In the genomic region with DNA sequence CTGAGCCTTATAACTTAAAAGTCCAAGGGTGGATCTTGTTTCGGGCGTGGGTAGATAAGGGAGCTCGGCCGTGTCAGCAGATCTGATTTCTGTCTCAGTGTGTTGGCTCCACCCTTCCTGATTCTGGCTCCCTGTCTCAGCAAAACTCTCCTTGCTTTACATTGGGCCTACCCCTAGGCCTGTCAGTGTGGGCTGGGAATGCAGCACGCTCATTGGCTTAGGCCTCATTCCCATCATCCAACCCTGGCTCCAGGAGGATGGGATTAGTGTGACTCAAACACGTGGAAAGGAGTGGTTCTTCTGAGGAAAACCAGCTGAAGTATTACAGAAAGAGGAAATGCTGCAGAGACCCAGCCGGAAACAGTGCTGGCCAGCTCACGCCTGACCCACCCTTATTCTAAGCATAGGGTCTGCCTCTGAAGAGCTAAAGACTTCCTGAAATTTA, we compare ENCODE assay signal across 8 cellular contexts. TPM values are rescaled to one million over a fixed set of nuclear protein-coding genes. Genes with fewer than 3 reads are reported as not detected.
DNase-seq lines count a peak whose midpoint lies in the region; ATAC-seq, FAIRE-seq and TF ChIP-seq lines count a peak whose summit lies in the region.

No MANE protein-coding gene starts in this region.

- H3K27me3 ChIP-seq in H9 (ENCODE audit: insufficient read depth, low read length) (no peaks in the 10 kb centered on the region), K562 (ENCODE audit: control insufficient read depth in 2 of 2, insufficient read depth in 2 of 2, low read length in 2 of 2) (no peaks in the 10 kb centered on the region), smooth muscle cell (ENCODE audit: low read depth) (no peaks in the 10 kb centered on the region)

- peaks cover 5 to 11% of the 10 kb centered on the region in 2 experiments; a peak in 3 of 4 replicates for H3K4me1 Mint-ChIP-seq in H9

- H3K27me3 Mint-ChIP-seq in H9 (ENCODE audit: low read depth): no peaks in the 10 kb centered on the region

- no peak overlapping the region for H2AK5ac ChIP-seq in H9 (ENCODE audit: insufficient read length, low read length)

- H3K4me2 ChIP-seq in H9 (ENCODE audit: insufficient read depth, insufficient read length, low read length) (no peak overlapping the region), K562 (ENCODE audit: insufficient read depth, low read length) (0 out of 2 replicates have a peak overlapping the region, but pooled peaks have one; percentile 2), smooth muscle cell (peak overlapping the region; percentile 68)

- H3K9me1 ChIP-seq in K562 (ENCODE audit: control insufficient read depth, insufficient read depth, low read length): no peaks in the 10 kb centered on the region

- peak overlapping the region in 1 of 3 experiments; percentile 50; a peak in 1 of 7 replicates for H3K27ac Mint-ChIP-seq in H9

- TF ChIP-seq POLR2A in GM12891 (IDR thresholded peaks at IDR 0.05; ENCODE audit: low read depth, low read length) (no peak), K562 (conservative IDR thresholded peaks at IDR 0.05) (no peak)

- no peaks in the 10 kb centered on the region for H3K79me1 ChIP-seq in H9 (ENCODE audit: insufficient read depth, low read depth, low read length, poor library complexity, severe bottlenecking)

- no peak overlapping the region for H4K5ac ChIP-seq in H9 (ENCODE audit: insufficient read length, low read depth, low read length)

- no peaks in the 10 kb centered on the region for H3K36me3 ChIP-seq in K562 (ENCODE audit: control insufficient read depth, insufficient read depth, low read length)
- no peaks in the 10 kb centered on the region for H3K36me3 ChIP-seq in smooth muscle cell (ENCODE audit: low read depth)

- no peak for TF ChIP-seq CTCF in H9 (conservative IDR thresholded peaks at IDR 0.05)
- no peak for TF ChIP-seq CTCF in K562 (IDR thresholded peaks at IDR 0.05 in 2 of 3, conservative IDR thresholded peaks at IDR 0.05 in 1 of 3; ENCODE audit: insufficient read depth in 2 of 3, low read depth in 1 of 3, low read length in 3 of 3)
- no peak for TF ChIP-seq CTCF in smooth muscle cell (IDR thresholded peaks at IDR 0.05; ENCODE audit: borderline replicate concordance, insufficient read depth, poor library complexity, severe bottlenecking)

- H3K4me1 ChIP-seq in H9 (ENCODE audit: insufficient read depth, low read length): no peaks in the 10 kb centered on the region
- no peaks in the 10 kb centered on the region; a peak in 2 of 5 replicates for H3K4me1 ChIP-seq in K562 (replicated peaks in 1 of 2; ENCODE audit: control insufficient read depth in 2 of 2, insufficient read depth in 2 of 2, low read length in 2 of 2)
- H3K4me1 ChIP-seq in smooth muscle cell (ENCODE audit: low read depth): peaks cover 4% of the 10 kb centered on the region

- POLR2A ChIA-PET in K562 (lab: Yijun Ruan, JAX): interaction anchor here (0.6 kb wide), 2 partner anchors 71 to 207 kb away, joined by 3 read pairs; no protein-coding TSS in a partner anchor

- no peaks in the 10 kb centered on the region for H3K23me2 ChIP-seq in H9 (ENCODE audit: insufficient read length, low read depth, low read length, poor library complexity, severe bottlenecking)

- H3K79me2 ChIP-seq in H9 (ENCODE audit: insufficient read depth, low read length) (no peaks in the 10 kb centered on the region), K562 (ENCODE audit: control insufficient read depth, insufficient read depth, low read length) (no peaks in the 10 kb centered on the region), smooth muscle cell (ENCODE audit: low read depth) (no peaks in the 10 kb centered on the region)

- H3K9me3 ChIP-seq in H9 (ENCODE audit: control insufficient read depth, low read depth, low read length) (no peaks in the 10 kb centered on the region), K562 (replicated peaks; ENCODE audit: control insufficient read depth, insufficient read depth, low read depth, low read length) (no peaks in the 10 kb centered on the region), smooth muscle cell (replicated peaks; ENCODE audit: low read depth) (no peaks in the 10 kb centered on the region)

- H3K27ac ChIP-seq in H9 (ENCODE audit: insufficient read length, low read depth, low read length) (no peak overlapping the region), K562 (ENCODE audit: extremely low read depth, low read depth, low read length) (no peak overlapping the region), smooth muscle cell (ENCODE audit: low read depth) (no peak overlapping the region)

- no peak overlapping the region for H2BK120ac ChIP-seq in H9 (ENCODE audit: low read depth, low read length, poor library complexity, severe bottlenecking)

- H3K18ac ChIP-seq in H9 (ENCODE audit: insufficient read length, low read depth, low read length): no peak overlapping the region

- H3K4me3 ChIP-seq in K562 (no peak overlapping the region), smooth muscle cell (no peak overlapping the region)

- DNase-seq in GM12891 (ENCODE audit: insufficient read length, low spot score) (no peak), H9 (peak; percentile 74), NCI-H2171 (lab: John Stamatoyannopoulos, UW) (peak; percentile 50), K562 (ENCODE audit: extremely low read depth in 1 of 4, low spot score in 3 of 4) (peak; percentile 9 to 53 (median 16)), iPS-NIHi11 (ENCODE audit: low spot score) (peak; percentile 78), smooth muscle cell (lab: John Stamatoyannopoulos, UW; ENCODE audit: unreplicated experiment) (no peak), NCI-H2107 treated with DMSO at 0.1 percent for 48 hours (lab: John Stamatoyannopoulos, UW; ENCODE audit: unreplicated experiment) (no peak), 8988T (no peak)

- H3T11ph ChIP-seq in H9 (ENCODE audit: low read length): no peak overlapping the region

- no peak overlapping the region for H3K4me3 Mint-ChIP-seq in H9

- WGBS in H9 (ENCODE audit: extremely low coverage, insufficient read length, low lambda C conversion rate): no CpG with 5 or more reads among the region's 8 CpGs
- WGBS in K562 (ENCODE audit: insufficient coverage, low coverage, missing lambda C conversion rate): 8% methylated on average over 7 of the region's 8 CpGs
- 35% methylated on average over 8 of the region's 8 CpGs for WGBS in smooth muscle cell (ENCODE audit: low lambda C conversion rate)

- no peak overlapping the region for H3K4ac ChIP-seq in H9 (ENCODE audit: low read depth, low read length)

- no peak overlapping the region for H3K23ac ChIP-seq in H9 (ENCODE audit: insufficient read length, low read depth, low read length)

- FAIRE-seq in GM12891 (lab: Jason Lieb, UNC) (peak; percentile 75), K562 (lab: Jason Lieb, UNC) (no peak)

- CTCF ChIA-PET in K562 (lab: Yijun Ruan, JAX; ENCODE audit: low intra/inter-chr PET ratio): no interaction called here

- no peak for TF ChIP-seq EP300 in K562 (IDR thresholded peaks at IDR 0.05; ENCODE audit: low read length)

- H2BK20ac ChIP-seq in H9 (ENCODE audit: low read depth, low read length, poor library complexity, severe bottlenecking): no peak overlapping the region

- intact Hi-C loops in K562 (cut with micrococcal nuclease): no loop called here

- no peak overlapping the region for H3K56ac ChIP-seq in H9 (ENCODE audit: insufficient read length, low read depth, low read length)

- no peak overlapping the region for H3K9ac ChIP-seq in H9 (ENCODE audit: extremely low read depth, insufficient read length, low read length)
- no peak overlapping the region for H3K9ac ChIP-seq in K562 (ENCODE audit: insufficient read depth in 1 of 2, low read depth in 2 of 2, low read length in 2 of 2)
- no peak overlapping the region for H3K9ac ChIP-seq in smooth muscle cell (ENCODE audit: low read depth)

- no peaks in the 10 kb centered on the region for H4K20me1 ChIP-seq in H9 (ENCODE audit: control insufficient read depth, insufficient read depth, insufficient read length)
- no peaks in the 10 kb centered on the region for H4K20me1 ChIP-seq in K562 (replicated peaks; ENCODE audit: control insufficient read depth, insufficient read depth, low read length)
- H4K20me1 ChIP-seq in smooth muscle cell (ENCODE audit: low read depth): no peaks in the 10 kb centered on the region

- no peak overlapping the region for H2BK12ac ChIP-seq in H9 (ENCODE audit: insufficient read length, low read depth, low read length)

- H2BK5ac ChIP-seq in H9 (ENCODE audit: insufficient read length, low read length): no peak overlapping the region

- no TSS peak for BruUV-seq in K562 (replicated peaks; lab: Mats Ljungman, UMichigan)

- H2BK15ac ChIP-seq in H9 (ENCODE audit: low read depth, low read length): no peak overlapping the region

- no peak overlapping the region for H2AFZ ChIP-seq in H9 (ENCODE audit: low read length)
- no peak overlapping the region for H2AFZ ChIP-seq in K562 (ENCODE audit: low read depth, low read length)
- H2AFZ ChIP-seq in smooth muscle cell (ENCODE audit: low read depth): peak overlapping the region; percentile 55

- H3K36me3 Mint-ChIP-seq in H9 (ENCODE audit: insufficient read depth in 1 of 3, low read depth in 3 of 3): no peaks in the 10 kb centered on the region

- no peaks in the 10 kb centered on the region for H3K9me3 Mint-ChIP-seq in H9

- H3K14ac ChIP-seq in H9 (ENCODE audit: insufficient read depth, low read length): no peak overlapping the region

- no peaks in the 10 kb centered on the region for H3F3A ChIP-seq in smooth muscle cell (ENCODE audit: low read depth)

- ATAC-seq in K562: peak; percentile 78

- no peak overlapping the region for H4K91ac ChIP-seq in H9 (ENCODE audit: insufficient read length, low read depth, low read length)

- H4K8ac ChIP-seq in H9 (replicated peaks; ENCODE audit: insufficient read length, low read depth, low read length): no peak overlapping the region

- in situ Hi-C loops in K562 (cut with MboI): no loop called here

- TF ChIP-seq RAD21 in K562 (CRISPR knock-in tag; conservative IDR thresholded peaks at IDR 0.05 in 1 of 2, IDR thresholded peaks at IDR 0.05 in 1 of 2): no peak

RNA-seq across cellular contexts. Expression of a gene that starts 59.9 kb away (rescaled TPM):
- 73.4 TPM for polyA plus RNA-seq in GM12891 (2012; ENCODE audit: low read depth, missing spikeins)
- 293 and 304 TPM in 2 replicates for total RNA-seq in H9 (2021)
- total RNA-seq in K562 (2011; cell fraction: chromatin; rRNA removed; ENCODE audit: low replicate concordance): 34.0 and 87.9 TPM in 2 replicates
- total RNA-seq in K562 (2011; cell fraction: nucleolus; rRNA removed): 26.0 and 36.6 TPM in 2 replicates
- 43.2 and 46.4 TPM in 2 replicates for total RNA-seq in K562 (2011; cell fraction: nucleoplasm; rRNA removed)
- 35.0 and 35.6 TPM in 2 replicates for total RNA-seq in K562 (2014; rRNA removed)
- 33.3 and 42.4 TPM in 2 replicates for total RNA-seq in K562 (2014; rRNA removed; fragmentation: Illumina TruSeq; extraction: Trizol)
- total RNA-seq in K562 (2015; rRNA removed; fragmentation: Illumina TruSeq; extraction: Trizol): 32.9 and 35.7 TPM in 2 replicates
- 46.5 and 48.2 TPM in 2 replicates for total RNA-seq in K562 (2021)
- 34.3 and 34.5 TPM in 2 replicates for polyA plus RNA-seq in K562 (2011; rRNA removed)
- 12.3 and 14.3 TPM in 2 replicates for polyA plus RNA-seq in K562 (2011; cell fraction: cytosol; rRNA removed)
- 66.4 and 68.7 TPM in 2 replicates for polyA plus RNA-seq in K562 (2011; cell fraction: nucleus; rRNA removed)
- 38.1 and 38.8 TPM in 2 replicates for polyA plus RNA-seq in K562 (2012)
- polyA plus RNA-seq in K562 (2014; fragmentation: Illumina TruSeq; extraction: Trizol): 64.2 and 65.0 TPM in 2 replicates
- 10 to 100 TPM; 12.7 TPM for polyA plus RNA-seq in K562 (2014; fragmentation: Nextera tagmentation; extraction: Ambion mirVana)
- polyA plus RNA-seq in K562 (2014; rRNA removed): 31.9 and 32.8 TPM in 2 replicates
- 29.2 and 36.7 TPM in 2 replicates for polyA minus RNA-seq in K562 (2011; rRNA and poly(A)+ RNA removed)
- polyA minus RNA-seq in K562 (2011; cell fraction: cytosol; rRNA and poly(A)+ RNA removed): 16.2 and 18.7 TPM in 2 replicates
- 43.9 and 75.8 TPM in 2 replicates for polyA minus RNA-seq in K562 (2011; cell fraction: nucleus; rRNA and poly(A)+ RNA removed)
- total RNA-seq in smooth muscle cell: 244 and 251 TPM in 2 replicates
- polyA plus RNA-seq in smooth muscle cell: 163 and 186 TPM in 2 replicates

Comparison
In these comparisons a context has a peak if more than half of its experiments do, and no peak if none do; other contexts are left out.
1. DNase-seq: peak in H9 (single experiment), NCI-H2171 (single experiment), K562 (4 of 4) and iPS-NIHi11 (single experiment); none in GM12891 (single experiment), smooth muscle cell (single experiment), NCI-H2107 treated with DMSO at 0.1 percent for 48 hours (single experiment) and 8988T (single experiment).